In the genomic region with DNA sequence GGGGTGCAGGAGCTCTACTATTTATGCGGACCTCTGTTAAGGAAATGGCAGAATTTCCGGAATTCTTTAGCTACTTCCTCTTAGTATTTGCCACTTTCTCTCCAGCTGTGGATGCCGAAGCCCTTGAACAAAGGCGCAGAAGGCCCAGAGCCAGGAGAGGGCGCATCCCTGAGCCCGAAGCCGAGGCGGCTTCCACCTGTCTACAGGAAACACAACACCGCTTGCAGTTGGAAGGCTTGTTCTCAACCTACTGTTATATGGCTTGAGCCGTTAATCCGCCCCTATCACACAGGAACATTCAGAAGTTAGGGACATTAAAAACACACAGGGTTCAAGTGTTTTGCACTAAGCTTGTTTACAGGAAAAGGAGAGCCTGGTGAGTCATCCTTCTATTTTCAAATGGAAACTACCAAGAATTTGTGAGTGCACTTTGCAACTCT, we compare ENCODE assay signal across 11 cellular contexts.
DNase-seq lines count a peak whose midpoint lies in the region; ATAC-seq, FAIRE-seq and TF ChIP-seq lines count a peak whose summit lies in the region.
"Had no signal": no experiment of that assay in that cellular context is flagged by ENCODE, and none has a peak within 500 bp of the region (broad histone marks: within the 10 kb centered on the region; RNA-seq: fewer than 3 reads in every experiment).

No MANE protein-coding gene starts in this region.

- TF ChIP-seq POLR2A in GM12892 (IDR thresholded peaks at IDR 0.05; ENCODE audit: low read depth, low read length) = no peak

- DNase-seq in AG09319 (ENCODE audit: extremely low read depth, low read depth) = no peak
- DNase-seq in LHCN-M2 (ENCODE audit: low read depth) = peak; percentile 83
- DNase-seq in left kidney (ENCODE audit: low read depth, low spot score) = peak; percentile 60
- DNase-seq in NCI-H526 treated with DMSO at 0.1 percent for 48 hours (lab: John Stamatoyannopoulos, UW) = no peak
- no peak for DNase-seq in NCI-H1105 treated with DMSO at 0.1 percent for 48 hours (lab: John Stamatoyannopoulos, UW)
- no peak for DNase-seq in GM12892 (ENCODE audit: insufficient read length)
- DNase-seq: effector memory CD4-positive, alpha-beta T cell; naive B cell had no signal

- H3K9me3 Mint-ChIP-seq in brain = no peaks in the 10 kb centered on the region
- H3K9me3 Mint-ChIP-seq: naive B cell had no signal

- ATAC-seq in GM18520 (IDR thresholded peaks at IDR 0.05; ENCODE audit: unreplicated experiment) = no peak

- FAIRE-seq in GM12892 (lab: Jason Lieb, UNC) = no peak

- H3K4me1 Mint-ChIP-seq in brain = peaks cover 51% of the 10 kb centered on the region
- H3K4me1 Mint-ChIP-seq: B cell, naive B cell had no signal

- peak; percentile 26 for TF ChIP-seq CTCF in AG09319 (IDR thresholded peaks at IDR 0.05; ENCODE audit: low read depth, low read length)
- TF ChIP-seq CTCF in brain (conservative IDR thresholded peaks at IDR 0.05) = no peak

- no peaks in the 10 kb centered on the region for H3K36me3 Mint-ChIP-seq in brain
- H3K36me3 Mint-ChIP-seq: naive B cell had no signal

- H3K4me3 Mint-ChIP-seq in brain = peak overlapping the region in 2 of 5 experiments; percentile 35 to 75
- H3K4me3 Mint-ChIP-seq: B cell, naive B cell had no signal

- peaks cover 2% of the 10 kb centered on the region for H3K27me3 Mint-ChIP-seq in brain
- H3K27me3 Mint-ChIP-seq: B cell had no signal

- H3K27ac Mint-ChIP-seq in brain = peak overlapping the region; percentile 20 to 89 (median 81)
- H3K27ac Mint-ChIP-seq: B cell, naive B cell had no signal

Comparison
In these comparisons a context has a peak if more than half of its experiments do, and no peak if none do; other contexts are left out.
1. DNase-seq: peak in LHCN-M2 (single experiment) and left kidney (single experiment); none in AG09319 (single experiment), NCI-H526 treated with DMSO at 0.1 percent for 48 hours (single experiment), NCI-H1105 treated with DMSO at 0.1 percent for 48 hours (single experiment) and GM12892 (single experiment).